9 cellular contexts compared by ENCODE assay signal in genomic region chr2:172096661-172097547, GRCh38. TPM values are rescaled to one million over a fixed set of nuclear protein-coding genes. Genes with fewer than 3 reads are reported as not detected.
DNase-seq lines count a peak whose midpoint lies in the region; FAIRE-seq and TF ChIP-seq lines count a peak whose summit lies in the region.
"Had no signal": no experiment of that assay in that cellular context is flagged by ENCODE, and none has a peak within 500 bp of the region (broad histone marks: within the 10 kb centered on the region; RNA-seq: fewer than 3 reads in every experiment).

No MANE protein-coding gene starts in this region.

- no peak overlapping the region for H3K27ac Mint-ChIP-seq in nephron
- no peak overlapping the region for H3K27ac Mint-ChIP-seq in Calu3 (ENCODE audit: unreplicated experiment)

- BruUV-seq in PC-9 (replicated peaks; lab: Mats Ljungman, UMichigan) (no TSS peak), Calu3 (replicated peaks; lab: Mats Ljungman, UMichigan) (no TSS peak)

- H3K36me3 Mint-ChIP-seq in nephron (ENCODE audit: low read depth), result no peaks in the 10 kb centered on the region
- peaks cover 11% of the 10 kb centered on the region for H3K36me3 Mint-ChIP-seq in Calu3 (ENCODE audit: insufficient read depth, unreplicated experiment)

- H3K36me3 ChIP-seq in PC-9 (ENCODE audit: low read depth), result no peaks in the 10 kb centered on the region

- H3K9me3 Mint-ChIP-seq in nephron (peaks cover 3% of the 10 kb centered on the region), Calu3 (ENCODE audit: low read depth, unreplicated experiment) (no peaks in the 10 kb centered on the region)

- H3K4me1 Mint-ChIP-seq in nephron (peaks cover 35% of the 10 kb centered on the region), Calu3 (ENCODE audit: low read depth, unreplicated experiment) (peaks cover 27% of the 10 kb centered on the region)

- H3K27me3 Mint-ChIP-seq in nephron (ENCODE audit: low read depth) (peaks cover 100% of the 10 kb centered on the region), Calu3 (ENCODE audit: unreplicated experiment) (peaks cover 86% of the 10 kb centered on the region)

- peak overlapping the region; percentile 95 for H3K4me2 ChIP-seq in PC-9

- peak overlapping the region; percentile 97 for H2AFZ ChIP-seq in PC-9

- no peak for TF ChIP-seq CTCF in PC-9 (conservative IDR thresholded peaks at IDR 0.05)
- no peak for TF ChIP-seq CTCF in nephron (IDR thresholded peaks at IDR 0.05; ENCODE audit: unreplicated experiment in 3 of 3)
- TF ChIP-seq CTCF in Calu3 (IDR thresholded peaks at IDR 0.05; ENCODE audit: unreplicated experiment), result no peak

- FAIRE-seq in GM12891 (lab: Jason Lieb, UNC), result no peak

- H3K27me3 ChIP-seq in PC-9 (ENCODE audit: insufficient read depth, low read depth), result no peaks in the 10 kb centered on the region

- peaks cover 47% of the 10 kb centered on the region for H3F3A ChIP-seq in PC-9 (ENCODE audit: insufficient read depth, low read depth)

- no peak for TF ChIP-seq POLR2A in GM12891 (IDR thresholded peaks at IDR 0.05; ENCODE audit: low read depth, low read length)

- CTCF ChIA-PET in PC-9 (lab: Charles Lee), result interaction anchor here (0.5 to 2.2 kb wide), 5 partner anchors 52 to 388 kb away, joined by 3 to 6 read pairs (median 4); no protein-coding TSS in a partner anchor
- CTCF ChIA-PET in Calu3 (lab: Charles Lee), result interaction anchor here (1.2 to 2.2 kb wide), 2 partner anchors 10 to 12 kb away, joined by 4 to 8 read pairs; partner anchors contain the start of gene DLX1

- H3K4me3 ChIP-seq in GM08714 (ENCODE audit: low read length) (peak overlapping the region; percentile 7; the same call in 1 of the 2 replicates), PC-9 (peak overlapping the region; percentile 73; the same call in 1 of the 2 replicates)
- H3K4me3 ChIP-seq: lung had no signal

- peaks cover 46% of the 10 kb centered on the region for H3K4me1 ChIP-seq in PC-9 (replicated peaks; ENCODE audit: insufficient read depth)

- no peaks in the 10 kb centered on the region for H3K9me2 ChIP-seq in PC-9 (ENCODE audit: insufficient read depth)

- H3K27ac ChIP-seq in PC-9, result no peak overlapping the region

- POLR2A ChIA-PET in PC-9 (lab: Charles Lee; ENCODE audit: unreplicated experiment), result interaction anchor here (0.6 to 0.7 kb wide), 2 partner anchors 112 to 244 kb away, joined by 5 to 7 read pairs; no protein-coding TSS in a partner anchor

- no peaks in the 10 kb centered on the region for H3K79me2 ChIP-seq in PC-9 (ENCODE audit: low read depth)

- peak overlapping the region; percentile 64 to 73 (median 68) for H3K4me3 Mint-ChIP-seq in nephron
- H3K4me3 Mint-ChIP-seq in Calu3 (ENCODE audit: low read depth, unreplicated experiment), result no peak overlapping the region

- H4K20me1 ChIP-seq in PC-9 (ENCODE audit: insufficient read depth), result no peaks in the 10 kb centered on the region

- H3K9me3 ChIP-seq in PC-9 (ENCODE audit: insufficient read depth, low read depth), result no peaks in the 10 kb centered on the region

- DNase-seq in AG08396 (ENCODE audit: low spot score), result peak; percentile 74
- peak in 1 of 2 experiments; percentile 44 for DNase-seq in PC-9
- peak; percentile 71 for DNase-seq in ecto neural progenitor cell (ENCODE audit: low spot score)
- DNase-seq in GM12891 (ENCODE audit: insufficient read length, low spot score), result no peak
- no peak for DNase-seq in putamen (ENCODE audit: low spot score)
- no peak for DNase-seq in Calu3

- intact Hi-C loops in PC-9 (cut with micrococcal nuclease; ENCODE audit: unreplicated experiment) (no loop called here), Calu3 (cut with micrococcal nuclease; ENCODE audit: unreplicated experiment) (no loop called here)

TF ChIP-seq in GM12891, 5 proteins besides CTCF, POLR2A, EP300 and RAD21:
- TF ChIP-seq POU2F2 (IDR thresholded peaks at IDR 0.05; ENCODE audit: low read depth, low read length) (no peak), TAF1 (IDR thresholded peaks at IDR 0.05; ENCODE audit: low read depth, low read length) (no peak), PAX5 (IDR thresholded peaks at IDR 0.05; ENCODE audit: insufficient read depth, low read length, severe bottlenecking) (no peak), POLR2AphosphoS5 (IDR thresholded peaks at IDR 0.05; ENCODE audit: low read depth, low read length) (no peak), SPI1 (IDR thresholded peaks at IDR 0.05; ENCODE audit: low read depth, low read length) (no peak)

RNA-seq across cellular contexts. Expression of gene DLX2, which starts 5.8 kb away (rescaled TPM):
- total RNA-seq in PC-9 (2021) (0.65 and 0.76 TPM in 2 replicates), Calu3 (2022) (not detected in 2 replicates)
- polyA plus RNA-seq in GM12891 (2012; ENCODE audit: low read depth, missing spikeins), result 0.17 TPM

RNA-seq across cellular contexts. Expression of gene DLX1, which starts 11.6 kb away (rescaled TPM):
- total RNA-seq in PC-9 (2021) (0.87 TPM in 1 of 2 replicates, not detected in the other), Calu3 (2022) (not detected in 2 replicates)
- polyA plus RNA-seq in GM12891 (2012; ENCODE audit: low read depth, missing spikeins), result 0.18 TPM
- total RNA-seq: lung had no signal

Comparison
In these comparisons a context has a peak if more than half of its experiments do, and no peak if none do; other contexts are left out.
1. DNase-seq: peak in AG08396 (single experiment) and ecto neural progenitor cell (single experiment); none in GM12891 (single experiment), putamen (single experiment) and Calu3 (single experiment).